ENCODE assay signal across 1 cellular context in the genomic region with DNA sequence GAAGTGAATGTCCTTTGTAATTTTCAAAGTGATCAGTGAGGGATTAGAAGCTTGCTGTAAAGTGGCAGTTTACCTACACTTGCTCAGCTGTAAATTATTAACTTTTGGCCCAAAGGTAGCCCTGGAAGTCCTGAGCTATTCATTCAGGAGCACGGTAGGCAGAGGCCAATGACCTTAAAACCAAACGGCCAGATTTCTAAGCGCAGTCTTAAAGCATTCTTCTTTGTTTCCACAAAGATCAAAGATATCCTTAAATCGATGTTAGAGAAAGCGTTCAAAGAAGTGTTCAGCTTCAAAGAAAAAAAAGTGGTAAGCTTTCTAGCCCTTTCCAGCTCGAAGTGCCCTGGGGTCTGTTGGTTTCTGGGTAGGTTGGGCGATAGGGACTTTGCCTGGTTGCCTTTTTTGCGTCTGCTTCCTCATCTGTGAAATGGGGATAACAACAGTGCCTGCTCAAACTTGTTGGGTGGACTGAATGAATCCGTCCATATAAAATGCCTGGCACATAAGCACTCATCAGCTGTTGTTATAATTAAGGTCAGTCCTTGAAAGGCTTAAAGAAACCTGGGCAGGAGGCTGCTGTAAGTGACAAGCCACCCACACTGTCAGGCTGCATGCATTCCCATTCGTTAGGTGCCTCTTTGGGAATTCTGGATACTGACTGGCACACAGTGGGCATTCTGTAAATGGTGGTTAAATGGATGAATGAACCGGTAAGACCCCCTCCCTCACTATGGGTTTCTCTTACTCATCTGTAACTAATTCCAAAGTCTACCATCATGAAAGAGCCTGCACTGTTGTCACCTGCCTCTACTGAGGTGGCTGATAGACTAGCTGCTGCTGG.
TF ChIP-seq lines count a peak whose summit lies in the region.

No MANE protein-coding gene starts in this region.

TF ChIP-seq in H1, 55 proteins besides CTCF, POLR2A, EP300 and RAD21:
- TF ChIP-seq, protein P1, sequence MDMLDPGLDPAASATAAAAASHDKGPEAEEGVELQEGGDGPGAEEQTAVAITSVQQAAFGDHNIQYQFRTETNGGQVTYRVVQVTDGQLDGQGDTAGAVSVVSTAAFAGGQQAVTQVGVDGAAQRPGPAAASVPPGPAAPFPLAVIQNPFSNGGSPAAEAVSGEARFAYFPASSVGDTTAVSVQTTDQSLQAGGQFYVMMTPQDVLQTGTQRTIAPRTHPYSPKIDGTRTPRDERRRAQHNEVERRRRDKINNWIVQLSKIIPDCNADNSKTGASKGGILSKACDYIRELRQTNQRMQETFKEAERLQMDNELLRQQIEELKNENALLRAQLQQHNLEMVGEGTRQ (IDR thresholded peaks at IDR 0.05; ENCODE audit: low read length): no peak
- TF ChIP-seq EGR1 (IDR thresholded peaks at IDR 0.05; ENCODE audit: borderline replicate concordance, low read depth, low read length) (no peak), NRF1 (IDR thresholded peaks at IDR 0.05; ENCODE audit: low read depth, low read length) (no peak), SIX5 (IDR thresholded peaks at IDR 0.05; ENCODE audit: low read depth, low read length) (no peak), CBX8 (IDR thresholded peaks at IDR 0.05; ENCODE audit: borderline replicate concordance, low read depth, low read length) (no peak), BACH1 (IDR thresholded peaks at IDR 0.05; ENCODE audit: low read length) (no peak), BCL11A (IDR thresholded peaks at IDR 0.05; ENCODE audit: low read depth in 2 of 2, low read length in 2 of 2) (no peak), NANOG (IDR thresholded peaks at IDR 0.05; ENCODE audit: insufficient read depth, low read depth, low read length, poor library complexity, severe bottlenecking) (no peak), CEBPB (IDR thresholded peaks at IDR 0.05; ENCODE audit: low read depth, low read length) (no peak), TCF12 (IDR thresholded peaks at IDR 0.05; ENCODE audit: low read depth, low read length) (no peak), EZH2 (IDR thresholded peaks at IDR 0.05; ENCODE audit: low read depth, low read length, severe bottlenecking) (no peak), CTBP2 (IDR thresholded peaks at IDR 0.05; ENCODE audit: borderline replicate concordance, insufficient read depth, insufficient read length, low read length) (no peak), SP2 (IDR thresholded peaks at IDR 0.05; ENCODE audit: low read length) (no peak), SIN3A (conservative IDR thresholded peaks at IDR 0.05 in 1 of 2, IDR thresholded peaks at IDR 0.05 in 1 of 2; ENCODE audit: low read depth in 1 of 2, low read length in 2 of 2) (no peak), SP1 (IDR thresholded peaks at IDR 0.05; ENCODE audit: low read depth, low read length) (no peak)
